Comparison of ENCODE assay signal across 22 cellular contexts in the genomic region with DNA sequence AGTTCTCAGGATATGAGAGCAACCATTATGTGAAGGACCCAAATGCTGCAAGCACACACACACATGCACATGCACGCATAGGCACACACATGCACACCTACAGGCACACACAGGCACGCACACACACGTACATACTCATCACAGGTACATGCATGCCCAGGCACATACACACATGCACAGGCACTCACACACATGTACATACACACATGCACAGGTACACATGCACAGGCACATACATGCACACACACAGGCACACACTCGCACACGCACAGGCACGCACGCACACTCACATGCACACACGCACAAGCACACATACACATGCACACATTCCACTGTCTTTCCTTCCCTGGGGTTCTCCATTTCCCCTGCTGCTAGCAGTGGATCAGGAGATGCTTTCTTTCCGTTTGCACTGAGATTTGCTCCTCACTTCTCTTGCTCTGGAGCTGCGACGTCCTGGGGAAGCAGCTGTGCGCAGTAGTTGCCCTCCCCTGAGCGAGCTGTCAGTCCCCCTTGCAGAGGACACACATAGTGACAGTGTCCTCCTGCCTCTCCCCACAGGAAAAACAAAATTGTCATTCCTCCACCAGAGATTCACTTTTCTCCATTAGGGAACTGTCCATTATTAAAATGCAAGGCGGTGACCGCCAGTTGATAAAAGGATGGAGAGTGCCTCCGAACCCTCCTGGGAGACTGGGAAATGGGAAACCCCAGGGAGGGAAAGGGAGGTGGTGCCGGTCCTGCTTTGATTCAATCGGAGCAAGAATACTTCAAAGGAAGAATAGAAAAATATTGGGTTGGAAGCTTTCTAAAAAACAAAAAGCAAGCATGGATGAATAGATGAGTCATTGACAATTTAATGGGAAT.
DNase-seq lines count a peak whose midpoint lies in the region; ATAC-seq, FAIRE-seq and TF ChIP-seq lines count a peak whose summit lies in the region.
"Had no signal": no experiment of that assay in that cellular context is flagged by ENCODE, and none has a peak within 500 bp of the region (broad histone marks: within the 10 kb centered on the region; RNA-seq: fewer than 3 reads in every experiment).

No MANE protein-coding gene starts in this region.

- H3K4me3 Mint-ChIP-seq in H9 (peak overlapping the region in 1 of 2 experiments; percentile 30; a peak in 1 of 5 replicates), glutamatergic neuron (ENCODE audit: unreplicated experiment) (peak overlapping the region; percentile 74)
- H3K4me3 Mint-ChIP-seq: CD8-positive, alpha-beta memory T cell had no signal

- no peak overlapping the region for H3K4ac ChIP-seq in H9 (ENCODE audit: low read depth, low read length)
- H3K4ac ChIP-seq in trophoblast cell (ENCODE audit: low read depth, low read length): no peak overlapping the region

- H3K9me3 Mint-ChIP-seq in H9 (peaks cover 13 to 17% of the 10 kb centered on the region in 2 experiments), glutamatergic neuron (ENCODE audit: unreplicated experiment) (no peaks in the 10 kb centered on the region)
- H3K9me3 Mint-ChIP-seq: CD8-positive, alpha-beta memory T cell had no signal

- peaks cover 0 to 8% (median 7%) of the 10 kb centered on the region in 3 experiments; a peak in 4 of 7 replicates for H3K36me3 Mint-ChIP-seq in H9 (ENCODE audit: insufficient read depth in 1 of 3, low read depth in 3 of 3)
- peaks cover under 1% of the 10 kb centered on the region for H3K36me3 Mint-ChIP-seq in glutamatergic neuron (ENCODE audit: unreplicated experiment)
- H3K36me3 Mint-ChIP-seq: CD8-positive, alpha-beta memory T cell had no signal

- no peak for FAIRE-seq in GM12878 (lab: Jason Lieb, UNC)
- FAIRE-seq: A204.1, G401.6, GM19239, K562, RCC 7860 had no signal

- no peaks in the 10 kb centered on the region for H3K36me3 ChIP-seq in GM12878 (ENCODE audit: control insufficient read depth in 2 of 2, insufficient read depth in 2 of 2, low read length in 1 of 2)
- no peaks in the 10 kb centered on the region for H3K36me3 ChIP-seq in trophoblast cell (ENCODE audit: control insufficient read depth in 1 of 2, insufficient read depth in 2 of 2, low read length in 2 of 2)
- H3K36me3 ChIP-seq in mammary epithelial cell (ENCODE audit: insufficient read depth, low read length): no peaks in the 10 kb centered on the region
- H3K36me3 ChIP-seq: MG63 had no signal

- peak overlapping the region; percentile 24 for H3K18ac ChIP-seq in H9 (ENCODE audit: insufficient read length, low read depth, low read length)
- no peak overlapping the region for H3K18ac ChIP-seq in trophoblast cell (ENCODE audit: low read length)

- SMC1A ChIA-PET in GM12878 (lab: Charles Lee; ENCODE audit: uncharacterized antibody, unreplicated experiment): interaction anchor here (0.5 kb wide), 1 partner anchor 63 kb away, joined by 3 read pairs; no protein-coding TSS in a partner anchor

- H2BK5ac ChIP-seq in H9 (ENCODE audit: insufficient read length, low read length): no peak overlapping the region
- no peak overlapping the region for H2BK5ac ChIP-seq in trophoblast cell (ENCODE audit: low read depth, low read length, poor library complexity)

- H3K14ac ChIP-seq in H9 (ENCODE audit: insufficient read depth, low read length): no peak overlapping the region
- no peak overlapping the region for H3K14ac ChIP-seq in trophoblast cell (ENCODE audit: low read length)

- no peak overlapping the region for H4K91ac ChIP-seq in H9 (ENCODE audit: insufficient read length, low read depth, low read length)
- H4K91ac ChIP-seq in trophoblast cell (ENCODE audit: low read depth, low read length): peak overlapping the region; percentile 22

- no peaks in the 10 kb centered on the region for H3K79me2 ChIP-seq in H9 (ENCODE audit: insufficient read depth, low read length)
- no peaks in the 10 kb centered on the region for H3K79me2 ChIP-seq in GM12878 (ENCODE audit: control insufficient read depth, insufficient read depth, low read length)
- peaks cover 2% of the 10 kb centered on the region for H3K79me2 ChIP-seq in trophoblast cell (ENCODE audit: control insufficient read depth, insufficient read depth, low read length, poor library complexity)
- no peaks in the 10 kb centered on the region for H3K79me2 ChIP-seq in mammary epithelial cell (ENCODE audit: insufficient read depth, low read length)

- H2BK12ac ChIP-seq in H9 (ENCODE audit: insufficient read length, low read depth, low read length) (no peak overlapping the region), trophoblast cell (ENCODE audit: low read length) (no peak overlapping the region)

- H3K9ac ChIP-seq in H9 (ENCODE audit: extremely low read depth, insufficient read length, low read length): no peak overlapping the region
- H3K9ac ChIP-seq in GM12878 (ENCODE audit: control insufficient read depth, insufficient read depth, low read length): no peak overlapping the region
- no peak overlapping the region for H3K9ac ChIP-seq in trophoblast cell (ENCODE audit: low read length)
- no peak overlapping the region for H3K9ac ChIP-seq in mammary epithelial cell (ENCODE audit: insufficient read depth, low read length)

- ATAC-seq in GM12878: no peak
- ATAC-seq: K562 had no signal

- no peak overlapping the region for H2AFZ ChIP-seq in H9 (ENCODE audit: low read length)
- H2AFZ ChIP-seq in GM12878 (ENCODE audit: control insufficient read depth, low read depth, low read length): no peak overlapping the region
- H2AFZ ChIP-seq in trophoblast cell (ENCODE audit: insufficient read depth, low read length, poor library complexity): no peak overlapping the region
- no peak overlapping the region for H2AFZ ChIP-seq in mammary epithelial cell (ENCODE audit: low read depth, low read length)

- dilution Hi-C loops in mammary epithelial cell (cut with HindIII; ENCODE audit: low sequenced_read_pairs): no loop called here

- no peak for DNase-seq in H9
- DNase-seq in GM12878 (ENCODE audit: low read depth, low spot score): no peak
- DNase-seq in glutamatergic neuron: peak; percentile 57
- DNase-seq in trophoblast cell: no peak
- no peak for DNase-seq in mammary epithelial cell
- no peak for DNase-seq in activated CD4-positive, alpha-beta T cell treated with anti-CD3 and anti-CD28 coated beads, Interleukin-2, amount 50 U/mL, for 1 hour
- no peak for DNase-seq in stimulated activated CD4-positive, alpha-beta T cell treated with anti-CD3 and anti-CD28 coated beads, Interleukin-2, amount 100 ng/mL, for 48 hours
- no peak for DNase-seq in NOMO-1 treated with DMSO at 0.1 percent for 48 hours (lab: John Stamatoyannopoulos, UW; ENCODE audit: unreplicated experiment)
- DNase-seq: Calu3; CD8-positive, alpha-beta memory T cell; DMS153; MG63; NCI-H1417 treated with DMSO at 0.1 percent for 48 hours; NCI-H187; NCI-H446; NCI-H526; OCI-M1 had no signal

- H3K56ac ChIP-seq in H9 (ENCODE audit: insufficient read length, low read depth, low read length): no peak overlapping the region

- H3K4me1 Mint-ChIP-seq in H9 (peaks cover 6 to 64% of the 10 kb centered on the region in 2 experiments), glutamatergic neuron (ENCODE audit: low read depth, unreplicated experiment) (peaks cover 13% of the 10 kb centered on the region)
- H3K4me1 Mint-ChIP-seq: CD8-positive, alpha-beta memory T cell had no signal

- H3K27ac Mint-ChIP-seq in H9 (no peak overlapping the region), glutamatergic neuron (ENCODE audit: unreplicated experiment) (peak overlapping the region; percentile 77)

- peaks cover 8% of the 10 kb centered on the region for H3K9me3 ChIP-seq in H9 (ENCODE audit: control insufficient read depth, low read depth, low read length)
- no peaks in the 10 kb centered on the region; the same call in 2 of the 3 replicates for H3K9me3 ChIP-seq in GM12878 (replicated peaks; ENCODE audit: control insufficient read depth, insufficient read depth, low read length)
- peaks cover 6% of the 10 kb centered on the region for H3K9me3 ChIP-seq in trophoblast cell (ENCODE audit: insufficient read depth, low read depth, low read length)
- no peaks in the 10 kb centered on the region for H3K9me3 ChIP-seq in mammary epithelial cell (replicated peaks; ENCODE audit: insufficient read depth, low read length)

- intact Hi-C loops in GM12878 (cut with micrococcal nuclease; ENCODE audit: unreplicated experiment) (loop anchor here (10.0 kb wide), 1 partner anchor 665 kb away; no protein-coding TSS in a partner anchor), mammary epithelial cell (cut with micrococcal nuclease) (loop anchor here (10.0 kb wide), 1 partner anchor 665 kb away; no protein-coding TSS in a partner anchor)

- TF ChIP-seq RAD21 in GM12878 (IDR thresholded peaks at IDR 0.05; ENCODE audit: insufficient read depth, low read depth, low read length): no peak

- H3T11ph ChIP-seq in H9 (ENCODE audit: low read length): no peak overlapping the region

- H3K27me3 Mint-ChIP-seq in H9 (ENCODE audit: low read depth) (peaks cover 7% of the 10 kb centered on the region), glutamatergic neuron (ENCODE audit: unreplicated experiment) (no peaks in the 10 kb centered on the region)

- TF ChIP-seq EP300 in GM12878 (IDR thresholded peaks at IDR 0.05; ENCODE audit: borderline replicate concordance in 1 of 2, control insufficient read depth in 1 of 2, low read depth in 2 of 2, low read length in 2 of 2): no peak

- no peaks in the 10 kb centered on the region for H3K79me1 ChIP-seq in H9 (ENCODE audit: insufficient read depth, low read depth, low read length, poor library complexity, severe bottlenecking)
- H3K79me1 ChIP-seq in trophoblast cell (ENCODE audit: low read length): peaks cover 28% of the 10 kb centered on the region

- H2BK15ac ChIP-seq in H9 (ENCODE audit: low read depth, low read length): no peak overlapping the region

- H4K12ac ChIP-seq in trophoblast cell (ENCODE audit: low read depth, low read length): no peak overlapping the region

- no peak overlapping the region for H2AK5ac ChIP-seq in H9 (ENCODE audit: insufficient read length, low read length)
- no peak overlapping the region for H2AK5ac ChIP-seq in trophoblast cell (ENCODE audit: low read length)

- POLR2A ChIA-PET in GM12878 (lab: Charles Lee): no interaction called here

- no peak overlapping the region for H3K27ac ChIP-seq in H9 (ENCODE audit: insufficient read length, low read depth, low read length)
- no peak overlapping the region for H3K27ac ChIP-seq in GM12878 (ENCODE audit: control insufficient read depth, insufficient read depth)
- no peak overlapping the region for H3K27ac ChIP-seq in trophoblast cell (ENCODE audit: low read depth, low read length)
- H3K27ac ChIP-seq in mammary epithelial cell (ENCODE audit: insufficient read depth, low read depth, low read length): no peak overlapping the region

- no peaks in the 10 kb centered on the region for H3K27me3 ChIP-seq in H9 (ENCODE audit: insufficient read depth, low read length)
- H3K27me3 ChIP-seq in GM12878 (replicated peaks in 1 of 2; ENCODE audit: control insufficient read depth in 2 of 2, insufficient read depth in 2 of 2, low read length in 1 of 2): no peaks in the 10 kb centered on the region; a peak in 1 of 4 replicates
- no peaks in the 10 kb centered on the region for H3K27me3 ChIP-seq in trophoblast cell (ENCODE audit: insufficient read depth, low read length)
- H3K27me3 ChIP-seq in mammary epithelial cell (ENCODE audit: insufficient read depth, low read length): no peaks in the 10 kb centered on the region

- no TSS peak for BruUV-seq in GM12878 (replicated peaks; lab: Mats Ljungman, UMichigan)
- BruUV-seq in mammary epithelial cell (replicated peaks; lab: Mats Ljungman, UMichigan): no TSS peak

- H4K20me1 ChIP-seq in H9 (ENCODE audit: control insufficient read depth, insufficient read depth, insufficient read length) (no peaks in the 10 kb centered on the region), GM12878 (ENCODE audit: control insufficient read depth, insufficient read depth) (no peaks in the 10 kb centered on the region), mammary epithelial cell (ENCODE audit: insufficient read depth, low read length) (no peaks in the 10 kb centered on the region)

- H3K4me3 ChIP-seq in GM12878 (no peak overlapping the region), trophoblast cell (ENCODE audit: low read depth, low read length) (peak overlapping the region; percentile 38), mammary epithelial cell (replicated peaks in 1 of 3; ENCODE audit: insufficient read depth in 1 of 3, low read depth in 2 of 3, low read length in 3 of 3) (no peak overlapping the region)
- H3K4me3 ChIP-seq: K562, MG63 had no signal

- H2BK120ac ChIP-seq in H9 (ENCODE audit: low read depth, low read length, poor library complexity, severe bottlenecking): no peak overlapping the region
- no peak overlapping the region for H2BK120ac ChIP-seq in trophoblast cell (ENCODE audit: insufficient read depth, low read length, poor library complexity)

- H2BK20ac ChIP-seq in H9 (ENCODE audit: low read depth, low read length, poor library complexity, severe bottlenecking): no peak overlapping the region

- H3K23ac ChIP-seq in H9 (ENCODE audit: insufficient read length, low read depth, low read length) (peak overlapping the region; percentile 32), trophoblast cell (ENCODE audit: low read length) (peak overlapping the region; percentile 87)

- CTCF ChIA-PET in GM12878 (lab: Yijun Ruan, JAX) (interaction anchor here (0.5 kb wide), 1 partner anchor 490 kb away, joined by 3 read pairs; no protein-coding TSS in a partner anchor), mammary epithelial cell (lab: Charles Lee; ENCODE audit: low non-redundant PET) (no interaction called here)

- whole genome bisulfite sequencing in H9 (ENCODE audit: extremely low coverage, insufficient read length, low lambda C conversion rate): no CpG with 5 or more reads among the region's 18 CpGs
- 58% methylated on average over 18 of the region's 18 CpGs for WGBS in GM12878 (ENCODE audit: insufficient coverage, insufficient replicate concordance, low lambda C conversion rate, missing lambda C conversion rate)
- no CpG with 5 or more reads among the region's 18 CpGs for WGBS in trophoblast cell (ENCODE audit: extremely low coverage, insufficient coverage, insufficient read length)
- 92% methylated on average over 16 of the region's 18 CpGs for whole genome bisulfite sequencing in mammary epithelial cell (ENCODE audit: low coverage, missing lambda C conversion rate)

- no peak overlapping the region for H3K4me2 ChIP-seq in H9 (ENCODE audit: insufficient read depth, insufficient read length, low read length)
- H3K4me2 ChIP-seq in GM12878 (ENCODE audit: control insufficient read depth, insufficient read depth): no peak overlapping the region
- no peak overlapping the region for H3K4me2 ChIP-seq in trophoblast cell (ENCODE audit: low read length)
- no peak overlapping the region for H3K4me2 ChIP-seq in mammary epithelial cell (ENCODE audit: insufficient read depth, low read depth, low read length)

- RAD21 ChIA-PET in GM12878 (lab: Charles Lee; ENCODE audit: unreplicated experiment): no interaction called here

- TF ChIP-seq POLR2A in GM12878 (IDR thresholded peaks at IDR 0.05; ENCODE audit: low read depth, low read length): no peak

- no peaks in the 10 kb centered on the region for H3K23me2 ChIP-seq in H9 (ENCODE audit: insufficient read length, low read depth, low read length, poor library complexity, severe bottlenecking)

- H4K8ac ChIP-seq in H9 (replicated peaks; ENCODE audit: insufficient read length, low read depth, low read length) (no peak overlapping the region), trophoblast cell (ENCODE audit: low read depth, low read length) (no peak overlapping the region)

- H3K4me1 ChIP-seq in H9 (ENCODE audit: insufficient read depth, low read length) (peaks cover 13% of the 10 kb centered on the region; the same call in 1 of the 2 replicates), GM12878 (ENCODE audit: control insufficient read depth, insufficient read depth, low read length) (no peaks in the 10 kb centered on the region), trophoblast cell (ENCODE audit: control insufficient read depth in 1 of 2, insufficient read depth in 2 of 2, low read length in 2 of 2) (peaks cover 21% of the 10 kb centered on the region in 2 experiments), mammary epithelial cell (ENCODE audit: insufficient read depth, low read length) (peaks cover 7% of the 10 kb centered on the region)

- H4K5ac ChIP-seq in H9 (ENCODE audit: insufficient read length, low read depth, low read length): peak overlapping the region; percentile 60

- in situ Hi-C loops in GM12878 (cut with MboI): no loop called here
- in situ Hi-C loops in mammary epithelial cell (cut with MboI; ENCODE audit: low sequenced_read_pairs in 2 of 2): loop anchor here in 1 of 2 donors (10.0 kb wide), 1 partner anchor 215 kb away; no protein-coding TSS in a partner anchor

- TF ChIP-seq CTCF in H9 (conservative IDR thresholded peaks at IDR 0.05) (no peak), GM12878 (IDR thresholded peaks at IDR 0.05 in 2 of 3, conservative IDR thresholded peaks at IDR 0.05 in 1 of 3; ENCODE audit: control insufficient read depth in 2 of 3, extremely low read depth in 1 of 3, insufficient read depth in 1 of 3, low read depth in 3 of 3, low read length in 3 of 3) (no peak), glutamatergic neuron (IDR thresholded peaks at IDR 0.05; ENCODE audit: partially characterized antibody, unreplicated experiment) (no peak), mammary epithelial cell (conservative IDR thresholded peaks at IDR 0.05 in 1 of 2, IDR thresholded peaks at IDR 0.05 in 1 of 2; ENCODE audit: extremely low read depth in 1 of 2, insufficient read depth in 1 of 2, low read depth in 1 of 2, low read length in 2 of 2) (no peak)
